8 cellular contexts compared by ENCODE assay signal in the genomic region with DNA sequence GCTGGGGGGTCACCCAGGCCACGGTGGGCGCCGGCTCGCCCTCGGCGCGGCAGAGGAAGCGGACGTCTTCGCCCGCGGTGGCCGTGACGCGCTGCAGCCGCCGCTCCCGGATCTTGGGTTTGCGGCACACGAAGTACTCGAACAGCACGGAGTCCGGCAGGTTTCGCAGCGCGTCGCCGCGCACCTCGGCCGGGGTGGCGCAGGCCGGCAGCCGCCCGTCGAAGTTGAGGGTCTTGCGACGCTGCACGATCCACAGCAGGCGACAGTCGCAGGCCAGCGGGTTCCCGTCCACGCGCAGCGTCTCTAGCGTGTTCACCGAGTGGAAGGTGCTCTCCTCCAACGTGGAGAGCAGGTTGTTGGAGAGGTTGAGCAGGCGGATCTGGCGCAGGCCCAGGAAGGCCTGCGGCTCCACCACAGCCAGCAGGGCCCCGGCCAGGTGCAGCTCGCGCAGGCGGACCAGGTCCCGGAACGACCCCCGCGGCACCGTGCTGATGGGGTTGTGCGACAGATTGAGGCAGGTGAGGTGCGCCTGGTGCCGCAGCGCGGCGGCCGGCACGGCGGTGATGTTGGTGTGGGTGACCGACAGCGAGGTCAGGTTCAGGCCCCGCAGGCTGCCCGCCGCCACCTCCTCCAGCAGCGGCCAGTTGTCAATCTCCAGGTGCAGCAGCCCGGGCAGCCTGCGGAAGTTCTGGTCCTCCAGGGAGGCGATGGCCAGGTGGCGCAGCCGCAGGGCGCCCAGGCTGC. TPM values are rescaled to one million over a fixed set of nuclear protein-coding genes. Genes with fewer than 3 reads are reported as not detected.
DNase-seq lines count a peak whose midpoint lies in the region; ATAC-seq and TF ChIP-seq lines count a peak whose summit lies in the region.

No MANE protein-coding gene starts in this region.

- no peaks in the 10 kb centered on the region for H3K27me3 Mint-ChIP-seq in activated naive CD4-positive, alpha-beta T cell treated with anti-CD3 and anti-CD28 coated beads, Interleukin-2, amount 50 U/mL, for 24 hours
- H3K27me3 Mint-ChIP-seq in mesothelial cell of epicardium (ENCODE audit: low read depth), result peaks cover 90% of the 10 kb centered on the region

- WGBS in adrenal gland, 4 donors, result 0 to 20% (median 4%) methylated on average over 1 to 82 of the region's 82 CpGs

- H3K9me3 Mint-ChIP-seq in activated naive CD4-positive, alpha-beta T cell treated with anti-CD3 and anti-CD28 coated beads, Interleukin-2, amount 50 U/mL, for 24 hours, result no peaks in the 10 kb centered on the region
- H3K9me3 Mint-ChIP-seq in mesothelial cell of epicardium, result no peaks in the 10 kb centered on the region

- peaks cover 3% of the 10 kb centered on the region for H3K36me3 Mint-ChIP-seq in activated naive CD4-positive, alpha-beta T cell treated with anti-CD3 and anti-CD28 coated beads, Interleukin-2, amount 50 U/mL, for 24 hours
- no peaks in the 10 kb centered on the region for H3K36me3 Mint-ChIP-seq in mesothelial cell of epicardium

- H3K4me3 Mint-ChIP-seq in activated naive CD4-positive, alpha-beta T cell treated with anti-CD3 and anti-CD28 coated beads, Interleukin-2, amount 50 U/mL, for 24 hours, result peak overlapping the region; percentile 81
- H3K4me3 Mint-ChIP-seq in mesothelial cell of epicardium, result peak overlapping the region; percentile 49

- H3K27ac ChIP-seq in BLaER1 treated with 17β-estradiol and CSF1 and Interleukin-3, amounts not matched to agents 10 nM and 100 nM, result peak overlapping the region; percentile 61 to 99 (median 97); a peak in 21 of 22 replicates
- peak overlapping the region in 1 of 5 donors; percentile 80 for H3K27ac ChIP-seq in adrenal gland

- no peak for TF ChIP-seq POLR2A in adrenal gland (IDR thresholded peaks at IDR 0.05)

- H3K9me3 ChIP-seq in BLaER1 treated with 17β-estradiol and CSF1 and Interleukin-3, amounts not matched to agents 10 nM and 100 nM (replicated peaks in 1 of 11), result no peaks in the 10 kb centered on the region
- no peaks in the 10 kb centered on the region for H3K9me3 ChIP-seq in adrenal gland (replicated peaks in 1 of 3)

- H3K9ac ChIP-seq in BLaER1 treated with 17β-estradiol and CSF1 and Interleukin-3, amounts not matched to agents 10 nM and 100 nM, result peak overlapping the region; percentile 83 to 94 (median 91)

- H3K4me1 Mint-ChIP-seq in activated naive CD4-positive, alpha-beta T cell treated with anti-CD3 and anti-CD28 coated beads, Interleukin-2, amount 50 U/mL, for 24 hours, result peaks cover 32% of the 10 kb centered on the region
- peaks cover 9% of the 10 kb centered on the region for H3K4me1 Mint-ChIP-seq in mesothelial cell of epicardium

- TF ChIP-seq CTCF in mesothelial cell of epicardium (IDR thresholded peaks at IDR 0.05; ENCODE audit: unreplicated experiment), result no peak
- TF ChIP-seq CTCF in adrenal gland (IDR thresholded peaks at IDR 0.05), result no peak

- peaks cover 0 to 48% (median 26%) of the 10 kb centered on the region in 11 experiments; a peak in 17 of 22 replicates for H3K36me3 ChIP-seq in BLaER1 treated with 17β-estradiol and CSF1 and Interleukin-3, amounts not matched to agents 10 nM and 100 nM
- H3K36me3 ChIP-seq in adrenal gland (replicated peaks in 1 of 2), result no peaks in the 10 kb centered on the region

- H4K20me1 ChIP-seq in BLaER1 treated with 17β-estradiol and CSF1 and Interleukin-3, amounts not matched to agents 10 nM and 100 nM, result peaks cover 11 to 83% (median 50%) of the 10 kb centered on the region in 11 experiments; a peak in 19 of 22 replicates

- H3K27me3 ChIP-seq in BLaER1 treated with 17β-estradiol and CSF1 and Interleukin-3, amounts not matched to agents 10 nM and 100 nM, result peaks cover 0 to 34% (median 0%) of the 10 kb centered on the region in 11 experiments; a peak in 4 of 22 replicates
- H3K27me3 ChIP-seq in adrenal gland, result peaks cover 38% of the 10 kb centered on the region

- H3K4me3 ChIP-seq in BLaER1 treated with 17β-estradiol and CSF1 and Interleukin-3, amounts not matched to agents 10 nM and 100 nM, result peak overlapping the region; percentile 65 to 87 (median 80)
- peak overlapping the region in 1 of 4 donors; percentile 47 for H3K4me3 ChIP-seq in adrenal gland

- peaks cover 80 to 97% (median 89%) of the 10 kb centered on the region in 10 experiments for H3K4me1 ChIP-seq in BLaER1 treated with 17β-estradiol and CSF1 and Interleukin-3, amounts not matched to agents 10 nM and 100 nM
- peaks cover 0 to 22% of the 10 kb centered on the region in 2 donors for H3K4me1 ChIP-seq in adrenal gland (replicated peaks in 1 of 2)

- intact Hi-C loops in adrenal gland (cut with DNase I), result no loop called here

- ATAC-seq in GM21619 (IDR thresholded peaks at IDR 0.05; ENCODE audit: unreplicated experiment) (peak; percentile 10), HG03139 (IDR thresholded peaks at IDR 0.05; ENCODE audit: unreplicated experiment) (no peak)

- DNase-seq in mesothelial cell of epicardium (ENCODE audit: low spot score in 2 of 2, unreplicated experiment in 2 of 2) (no peak), 8988T (no peak), adrenal gland (no peak), DMS114 treated with DMSO at 0.1 percent for 48 hours (lab: John Stamatoyannopoulos, UW; ENCODE audit: unreplicated experiment) (no peak)

- H3K27ac Mint-ChIP-seq in activated naive CD4-positive, alpha-beta T cell treated with anti-CD3 and anti-CD28 coated beads, Interleukin-2, amount 50 U/mL, for 24 hours, result no peak overlapping the region
- no peak overlapping the region for H3K27ac Mint-ChIP-seq in mesothelial cell of epicardium

- peak overlapping the region; percentile 95 to 100 (median 98) for H3K4me2 ChIP-seq in BLaER1 treated with 17β-estradiol and CSF1 and Interleukin-3, amounts not matched to agents 10 nM and 100 nM

RNA-seq across cellular contexts. Expression of a gene that starts 8.6 kb away (rescaled TPM):
- total RNA-seq in mesothelial cell of epicardium, result 0.11 TPM in 1 of 3 replicates, not detected in the others
- total RNA-seq in adrenal gland, result 1 to 10 TPM in 6 of 8 donors, under 1 TPM in 2; 0.43 to 3.2 (median 1.5) TPM
- polyA plus RNA-seq in adrenal gland, result under 1 TPM; 0.05 to 0.56 (median 0.27) TPM

RNA-seq across cellular contexts. Expression of a gene that starts 17.3 kb away (rescaled TPM):
- 0.59 to 0.60 TPM (median 0.60 TPM) in 3 replicates for total RNA-seq in mesothelial cell of epicardium
- total RNA-seq in adrenal gland, result under 1 TPM in 1 of 8 donors, not detected in 7; 0.11 TPM
- polyA plus RNA-seq in adrenal gland, result not detected

RNA-seq across cellular contexts. Expression of a gene that starts 34.4 kb away (rescaled TPM):
- total RNA-seq in mesothelial cell of epicardium (0.80 TPM in 1 of 3 replicates, not detected in the others), adrenal gland (under 1 TPM in 2 of 8 donors, not detected in 6; 0.54 to 0.84 TPM)
- 1 to 10 TPM in 1 of 3 donors, under 1 TPM in 2; 0.71 to 1.1 (median 0.82) TPM for polyA plus RNA-seq in adrenal gland

RNA-seq across cellular contexts. Expression of a gene that starts 37.8 kb away (rescaled TPM):
- 141 to 149 TPM (median 142 TPM) in 3 replicates for total RNA-seq in mesothelial cell of epicardium
- 100 to 1,000 TPM in 3 of 8 donors, 10 to 100 TPM in 5; 50.5 to 122 (median 67.5) TPM for total RNA-seq in adrenal gland
- 100 to 1,000 TPM in 2 of 3 donors, 10 to 100 TPM in 1; 24.1 to 355 (median 341) TPM for polyA plus RNA-seq in adrenal gland

RNA-seq across cellular contexts. Expression of a gene that starts 37.9 kb away (rescaled TPM):
- total RNA-seq in mesothelial cell of epicardium (189 to 202 TPM (median 196 TPM) in 3 replicates), adrenal gland (10 to 100 TPM; 18.7 to 71.0 (median 31.6) TPM)
- polyA plus RNA-seq in adrenal gland, result 100 to 1,000 TPM in 1 of 3 donors, 10 to 100 TPM in 1, 1 to 10 TPM in 1; 3.9 to 208 (median 72.9) TPM
